Comparison of ENCODE assay signal across 26 cellular contexts in genomic region chr1:220426989-220427388, GRCh38.
DNase-seq lines count a peak whose midpoint lies in the region; ATAC-seq and TF ChIP-seq lines count a peak whose summit lies in the region.
"Had no signal": no experiment of that assay in that cellular context is flagged by ENCODE, and none has a peak within 500 bp of the region (broad histone marks: within the 10 kb centered on the region; RNA-seq: fewer than 3 reads in every experiment).

No MANE protein-coding gene starts in this region.

- no TSS peak for BruUV-seq in Calu3 (replicated peaks; lab: Mats Ljungman, UMichigan)

- no peaks in the 10 kb centered on the region for H3K4me1 ChIP-seq in foreskin keratinocyte
- peaks cover 11% of the 10 kb centered on the region for H3K4me1 ChIP-seq in suprapubic skin
- H3K4me1 ChIP-seq: heart left ventricle, spleen had no signal

- H3K4me3 Mint-ChIP-seq in Calu3 (ENCODE audit: low read depth, unreplicated experiment), result no peak overlapping the region
- H3K4me3 Mint-ChIP-seq: activated CD4-positive, alpha-beta memory T cell treated with anti-CD3 and anti-CD28 coated beads, Interleukin-2, amount 10 ng/mL, durations not matched to agents 7 days and 5 days; activated naive CD8-positive, alpha-beta T cell; CD4-positive, CD25-positive, alpha-beta regulatory T cell; nephron; type B pancreatic cell had no signal

- CTCF ChIA-PET in Calu3 (lab: Charles Lee), result no interaction called here

- peaks cover 10% of the 10 kb centered on the region for H3K27me3 Mint-ChIP-seq in Calu3 (ENCODE audit: unreplicated experiment)
- H3K27me3 Mint-ChIP-seq: CD4-positive, CD25-positive, alpha-beta regulatory T cell; type B pancreatic cell had no signal

- no peak for TF ChIP-seq CTCF in Calu3 (IDR thresholded peaks at IDR 0.05; ENCODE audit: unreplicated experiment)
- no peak for TF ChIP-seq CTCF in foreskin keratinocyte (conservative IDR thresholded peaks at IDR 0.05)
- no peak for TF ChIP-seq CTCF in suprapubic skin (IDR thresholded peaks at IDR 0.05)

- H3K27me3 ChIP-seq in foreskin keratinocyte, result no peaks in the 10 kb centered on the region
- no peaks in the 10 kb centered on the region for H3K27me3 ChIP-seq in suprapubic skin
- H3K27me3 ChIP-seq: heart left ventricle had no signal

- intact Hi-C loops in Calu3 (cut with micrococcal nuclease; ENCODE audit: unreplicated experiment), result no loop called here
- intact Hi-C loops in left colon (cut with DNase I, micrococcal nuclease), result no loop called here
- intact Hi-C loops in cardiac septum (cut with DNase I), result no loop called here

- DNase-seq in Calu3 (peak; percentile 10), M059J (ENCODE audit: low read depth) (peak; percentile 23), astrocyte of the hippocampus (ENCODE audit: low read depth, low spot score) (peak; percentile 67), foreskin keratinocyte (peak; percentile 69 to 87), left colon (no peak), suprapubic skin (ENCODE audit: low spot score in 2 of 2) (no peak), cardiac septum (ENCODE audit: low spot score) (no peak)
- no peak for DNase-seq in stimulated activated CD4-positive, alpha-beta T cell treated with anti-CD3 and anti-CD28 coated beads, Interleukin-2, amount 100 ng/mL, for 24 hours
- DNase-seq: activated CD4-positive, alpha-beta memory T cell treated with anti-CD3 and anti-CD28 coated beads, Interleukin-2, amount 10 ng/mL, durations not matched to agents 7 days and 5 days; CD4-positive, CD25-positive, alpha-beta regulatory T cell; dermis blood vessel endothelial cell; heart left ventricle; Karpas-422; NCI-H1092; NCI-H1930; NCI-H510A; retina; spleen; stimulated activated CD4-positive, alpha-beta T cell treated with anti-CD3 and anti-CD28 coated beads, Interleukin-2, amount 100 ng/mL, for 48 hours had no signal

- no peak overlapping the region for H3K27ac Mint-ChIP-seq in Calu3 (ENCODE audit: unreplicated experiment)
- H3K27ac Mint-ChIP-seq: activated CD4-positive, alpha-beta memory T cell treated with anti-CD3 and anti-CD28 coated beads, Interleukin-2, amount 10 ng/mL, durations not matched to agents 7 days and 5 days; activated naive CD8-positive, alpha-beta T cell; activated T-helper 2 cell treated with anti-CD3 and anti-CD28 coated beads, Interferon-gamma antibody, Interleukin-2, Interleukin-4, amounts not matched to agents 10 μg/mL and 5 μg/mL and 100 μg/mL, durations not matched to agents 14 hours and 24 hours and 36 hours; CD4-positive, CD25-positive, alpha-beta regulatory T cell; nephron; type B pancreatic cell had no signal

- peaks cover 7% of the 10 kb centered on the region for H3K4me1 Mint-ChIP-seq in Calu3 (ENCODE audit: low read depth, unreplicated experiment)
- H3K4me1 Mint-ChIP-seq: CD4-positive, CD25-positive, alpha-beta regulatory T cell; nephron had no signal

- no peaks in the 10 kb centered on the region for H3K36me3 Mint-ChIP-seq in Calu3 (ENCODE audit: insufficient read depth, unreplicated experiment)
- H3K36me3 Mint-ChIP-seq: activated naive CD8-positive, alpha-beta T cell; CD4-positive, CD25-positive, alpha-beta regulatory T cell; type B pancreatic cell had no signal

- H3K27ac ChIP-seq in foreskin keratinocyte (no peak overlapping the region), suprapubic skin (no peak overlapping the region)
- H3K27ac ChIP-seq: heart left ventricle, HL-60, spleen had no signal

- ATAC-seq in foreskin keratinocyte (peak; percentile 91), left colon (no peak)
- ATAC-seq: activated CD4-positive, CD25-positive, alpha-beta regulatory T cell treated with anti-CD3 and anti-CD28 coated beads, Interleukin-2, amount 50 U/mL, for 24 hours; heart left ventricle; Panc1 had no signal

- H3K9me3 ChIP-seq in suprapubic skin, result no peaks in the 10 kb centered on the region
- H3K9me3 ChIP-seq: heart left ventricle, spleen had no signal

- H3K4me3 ChIP-seq in suprapubic skin, result no peak overlapping the region
- H3K4me3 ChIP-seq: heart left ventricle, spleen had no signal

- no peaks in the 10 kb centered on the region for H3K36me3 ChIP-seq in suprapubic skin
- H3K36me3 ChIP-seq: heart left ventricle, spleen had no signal

- 74% methylated on average over 2 of the region's 2 CpGs for WGBS in suprapubic skin

- H3K9me3 Mint-ChIP-seq in Calu3 (ENCODE audit: low read depth, unreplicated experiment), result peaks cover 2% of the 10 kb centered on the region
- H3K9me3 Mint-ChIP-seq: activated CD4-positive, alpha-beta memory T cell treated with anti-CD3 and anti-CD28 coated beads, Interleukin-2, amount 10 ng/mL, durations not matched to agents 7 days and 5 days; activated T-helper 2 cell treated with anti-CD3 and anti-CD28 coated beads, Interferon-gamma antibody, Interleukin-2, Interleukin-4, amounts not matched to agents 10 μg/mL and 5 μg/mL and 100 μg/mL, durations not matched to agents 14 hours and 24 hours and 36 hours; nephron had no signal

- TF ChIP-seq POLR2A in suprapubic skin (IDR thresholded peaks at IDR 0.05), result no peak

- no peak for TF ChIP-seq EP300 in suprapubic skin (IDR thresholded peaks at IDR 0.05)

Comparison
In these comparisons a context has a peak if more than half of its experiments do, and no peak if none do; other contexts are left out.
1. DNase-seq: peak in Calu3 (single experiment), M059J (single experiment), astrocyte of the hippocampus (single experiment) and foreskin keratinocyte (2 of 2); none in left colon (0 of 2), stimulated activated CD4-positive, alpha-beta T cell treated with anti-CD3 and anti-CD28 coated beads, Interleukin-2, amount 100 ng/mL, for 24 hours (0 of 2), suprapubic skin (0 of 2) and cardiac septum (single experiment).